8 cellular contexts compared by ENCODE assay signal in the genomic region with DNA sequence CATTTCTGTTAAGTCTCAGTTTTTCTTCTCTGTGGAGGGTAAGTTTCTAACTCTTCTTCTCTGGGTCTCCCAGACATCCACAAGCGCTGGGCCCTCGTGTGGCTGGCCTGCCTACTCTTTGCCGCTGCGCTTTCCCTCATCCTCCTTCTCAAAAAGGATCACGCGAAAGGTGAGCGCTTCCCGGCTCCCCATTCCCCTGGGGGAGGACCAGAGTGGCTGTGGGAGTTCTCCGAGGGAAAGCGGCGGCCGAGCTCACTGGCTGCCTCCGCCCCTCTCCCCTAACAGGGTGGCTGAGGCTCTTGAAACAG. TPM values are rescaled to one million over a fixed set of nuclear protein-coding genes. Genes with fewer than 3 reads are reported as not detected.
DNase-seq lines count a peak whose midpoint lies in the region; ATAC-seq and TF ChIP-seq lines count a peak whose summit lies in the region.

No MANE protein-coding gene starts in this region.

- H3K4me3 Mint-ChIP-seq in natural killer cell, result peak overlapping the region; percentile 98

- no peaks in the 10 kb centered on the region for H3K9me3 Mint-ChIP-seq in natural killer cell

- peak overlapping the region; percentile 73 for H3K4me3 ChIP-seq in AG09309 (ENCODE audit: control insufficient read depth, low read depth, low read length)
- peak overlapping the region; percentile 90 for H3K4me3 ChIP-seq in LNCaP clone FGC (ENCODE audit: low read depth, low read length)
- H3K4me3 ChIP-seq in coronary artery, result peak overlapping the region; percentile 78

- H3K36me3 Mint-ChIP-seq in natural killer cell, result no peaks in the 10 kb centered on the region

- TF ChIP-seq CTCF in AG09309 (IDR thresholded peaks at IDR 0.05; ENCODE audit: control insufficient read depth, insufficient read depth, low read depth, low read length, missing control alignments) (no peak), LNCaP clone FGC (IDR thresholded peaks at IDR 0.05; ENCODE audit: control insufficient read depth, extremely low read depth, insufficient read depth) (no peak), coronary artery (IDR thresholded peaks at IDR 0.05) (no peak), natural killer cell (IDR thresholded peaks at IDR 0.05) (no peak)

- peak overlapping the region; percentile 97 to 99 for H3K27ac Mint-ChIP-seq in natural killer cell

- intact Hi-C loops in natural killer cell (cut with micrococcal nuclease), result loop anchor here (2.0 to 5.0 kb wide), 6 partner anchors 42 to 292 kb away; a partner anchor contains a TSS

- DNase-seq in AG09309 (ENCODE audit: low read depth) (no peak), LNCaP clone FGC (ENCODE audit: low read depth) (no peak), coronary artery (ENCODE audit: low spot score) (no peak), natural killer cell (no peak), NK-92 (lab: John Stamatoyannopoulos, UW; ENCODE audit: unreplicated experiment) (no peak), Ammon's horn (ENCODE audit: low spot score) (no peak)

- ATAC-seq in natural killer cell (no peak), GM21367 (IDR thresholded peaks at IDR 0.05; ENCODE audit: unreplicated experiment) (no peak), HG03520 (IDR thresholded peaks at IDR 0.05; ENCODE audit: unreplicated experiment) (no peak)

- no peaks in the 10 kb centered on the region for H3K27me3 Mint-ChIP-seq in natural killer cell (ENCODE audit: low read depth in 2 of 2)

- peak overlapping the region; percentile 94 to 97 for H3K27ac ChIP-seq in coronary artery

- peaks cover 44 to 50% of the 10 kb centered on the region in 2 donors for H3K4me1 Mint-ChIP-seq in natural killer cell

RNA-seq across cellular contexts. Expression of a gene that starts 1.1 kb away (rescaled TPM):
- 10 to 100 TPM; 29.1 to 35.6 (median 32.9) TPM for total RNA-seq in natural killer cell

RNA-seq across cellular contexts. Expression of a gene that starts 15.6 kb away (rescaled TPM):
- total RNA-seq in natural killer cell, result 1 to 10 TPM in 2 of 3 donors, under 1 TPM in 1; 0.77 to 1.5 (median 1.2) TPM

RNA-seq across cellular contexts. Expression of a gene that starts 19.7 kb away (rescaled TPM):
- total RNA-seq in natural killer cell, result 1 to 10 TPM; 2.2 to 5.1 (median 4.8) TPM

RNA-seq across cellular contexts. Expression of a gene that starts 29.8 kb away (rescaled TPM):
- total RNA-seq in natural killer cell, result 1 to 10 TPM in 2 of 3 donors, under 1 TPM in 1; 0.28 to 2.5 (median 1.5) TPM

RNA-seq across cellular contexts. Expression of a gene that starts 42.1 kb away (rescaled TPM):
- 10 to 100 TPM; 15.4 to 16.6 (median 15.5) TPM for total RNA-seq in natural killer cell
